In the genomic region with DNA sequence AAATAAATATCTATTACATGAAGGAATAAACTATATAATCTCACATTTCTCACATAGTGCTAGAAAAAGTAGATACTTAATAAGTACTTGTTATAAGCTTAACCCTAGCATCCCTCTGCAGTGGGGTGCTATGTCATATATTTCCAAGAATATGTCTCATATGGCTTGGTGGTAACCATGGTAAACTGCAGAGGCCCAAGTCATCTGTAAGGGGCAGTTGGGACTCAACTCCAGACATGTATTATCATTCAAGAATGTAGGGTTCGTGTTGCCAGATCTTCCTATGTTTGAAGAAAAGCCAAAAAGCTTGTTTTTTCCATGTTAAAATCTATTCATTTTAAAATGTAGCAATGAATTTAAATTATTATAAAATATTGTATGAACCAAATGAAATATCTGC, we compare ENCODE assay signal across 22 cellular contexts. TPM values are rescaled to one million over a fixed set of nuclear protein-coding genes. Genes with fewer than 3 reads are reported as not detected.
"Had no signal": no experiment of that assay in that cellular context is flagged by ENCODE, and none has a peak within 500 bp of the region (broad histone marks: within the 10 kb centered on the region; RNA-seq: fewer than 3 reads in every experiment).

No MANE protein-coding gene starts in this region.

- H3K36me3 Mint-ChIP-seq: memory B cell; mesothelial cell of epicardium; naive B cell; natural killer cell treated with Interleukin-12 subunit alpha and Interleukin-12 subunit beta and Interleukin-15 and Interleukin-18, amount 100 ng/mL, for 72 hours; stimulated activated memory B cell treated with anti-CD40 and anti-IgM and Interleukin-4, amounts not matched to agents 10 μg/mL and 1 μg/mL and 100 μg/mL, for 72 hours; type B pancreatic cell had no signal

- H3K4me1 Mint-ChIP-seq: memory B cell; mesothelial cell of epicardium; naive B cell; neural crest cell; stimulated activated memory B cell treated with anti-CD40 and anti-IgM and Interleukin-4, amounts not matched to agents 10 μg/mL and 1 μg/mL and 100 μg/mL, for 72 hours had no signal

- H3K36me3 ChIP-seq: gastrocnemius medialis, heart left ventricle, neutrophil, pancreas, tibial artery had no signal

- H2AFZ ChIP-seq: hepatocyte had no signal

- H3K4me3 Mint-ChIP-seq: memory B cell; mesothelial cell of epicardium; naive B cell; natural killer cell treated with Interleukin-12 subunit alpha and Interleukin-12 subunit beta and Interleukin-15 and Interleukin-18, amount 100 ng/mL, for 72 hours; neural crest cell; stimulated activated memory B cell treated with anti-CD40 and anti-IgM and Interleukin-4, amounts not matched to agents 10 μg/mL and 1 μg/mL and 100 μg/mL, for 72 hours; type B pancreatic cell had no signal

- H3K9me3 Mint-ChIP-seq: type B pancreatic cell had no signal

- H3K9me3 ChIP-seq: gastrocnemius medialis, neutrophil, pancreas, testis, tibial artery had no signal

- H3K4me1 ChIP-seq: pancreas, testis had no signal

- DNase-seq: dorsolateral prefrontal cortex; effector CD4-positive, alpha-beta T cell; gastrocnemius medialis; heart left ventricle; kidney; mucosa of descending colon; naive B cell; pancreas; stimulated activated CD4-positive, alpha-beta T cell treated with anti-CD3 and anti-CD28 coated beads, Interleukin-4, amount 100 ng/mL, for 4 hours; stimulated activated naive CD8-positive, alpha-beta T cell treated with anti-CD3 and anti-CD28 coated beads, Interleukin-15, Interleukin-2, amounts not matched to agents 100 U/mL and 50 U/mL, for 24 hours; substantia nigra; testis; tibial artery had no signal

- H3K4me3 ChIP-seq: dorsolateral prefrontal cortex, gastrocnemius medialis, heart left ventricle, hepatocyte, lung, mucosa of descending colon, pancreas, testis, tibial artery had no signal

- H3K79me2 ChIP-seq: hepatocyte had no signal

- H3K4me2 ChIP-seq: hepatocyte had no signal

- H3K27ac Mint-ChIP-seq: memory B cell; mesothelial cell of epicardium; naive B cell; natural killer cell treated with Interleukin-12 subunit alpha and Interleukin-12 subunit beta and Interleukin-15 and Interleukin-18, amount 100 ng/mL, for 72 hours; stimulated activated memory B cell treated with anti-CD40 and anti-IgM and Interleukin-4, amounts not matched to agents 10 μg/mL and 1 μg/mL and 100 μg/mL, for 72 hours; type B pancreatic cell had no signal

- H3K27me3 ChIP-seq: dorsolateral prefrontal cortex, gastrocnemius medialis, heart left ventricle, hepatocyte, neutrophil, pancreas, testis, tibial artery had no signal

- H3K27me3 Mint-ChIP-seq: naive B cell; natural killer cell treated with Interleukin-12 subunit alpha and Interleukin-12 subunit beta and Interleukin-15 and Interleukin-18, amount 100 ng/mL, for 72 hours; stimulated activated memory B cell treated with anti-CD40 and anti-IgM and Interleukin-4, amounts not matched to agents 10 μg/mL and 1 μg/mL and 100 μg/mL, for 72 hours; type B pancreatic cell had no signal

- H3K27ac ChIP-seq: dorsolateral prefrontal cortex, hepatocyte, neutrophil, pancreas, testis had no signal

RNA-seq across cellular contexts. Expression of a gene that starts 46.2 kb away (rescaled TPM):
- total RNA-seq: natural killer cell treated with Interleukin-12 subunit alpha and Interleukin-12 subunit beta and Interleukin-15 and Interleukin-18, amount 100 ng/mL, for 72 hours had no signal
